In genomic region chr5:87121315-87122170, GRCh38 we compare ENCODE assay signal across 1 cellular context.
TF ChIP-seq lines count a peak whose summit lies in the region.

No MANE protein-coding gene starts in this region.

TF ChIP-seq in SK-N-SH, 30 proteins besides CTCF, POLR2A, EP300 and RAD21 (continued from another document):
- TF ChIP-seq, protein P1, sequence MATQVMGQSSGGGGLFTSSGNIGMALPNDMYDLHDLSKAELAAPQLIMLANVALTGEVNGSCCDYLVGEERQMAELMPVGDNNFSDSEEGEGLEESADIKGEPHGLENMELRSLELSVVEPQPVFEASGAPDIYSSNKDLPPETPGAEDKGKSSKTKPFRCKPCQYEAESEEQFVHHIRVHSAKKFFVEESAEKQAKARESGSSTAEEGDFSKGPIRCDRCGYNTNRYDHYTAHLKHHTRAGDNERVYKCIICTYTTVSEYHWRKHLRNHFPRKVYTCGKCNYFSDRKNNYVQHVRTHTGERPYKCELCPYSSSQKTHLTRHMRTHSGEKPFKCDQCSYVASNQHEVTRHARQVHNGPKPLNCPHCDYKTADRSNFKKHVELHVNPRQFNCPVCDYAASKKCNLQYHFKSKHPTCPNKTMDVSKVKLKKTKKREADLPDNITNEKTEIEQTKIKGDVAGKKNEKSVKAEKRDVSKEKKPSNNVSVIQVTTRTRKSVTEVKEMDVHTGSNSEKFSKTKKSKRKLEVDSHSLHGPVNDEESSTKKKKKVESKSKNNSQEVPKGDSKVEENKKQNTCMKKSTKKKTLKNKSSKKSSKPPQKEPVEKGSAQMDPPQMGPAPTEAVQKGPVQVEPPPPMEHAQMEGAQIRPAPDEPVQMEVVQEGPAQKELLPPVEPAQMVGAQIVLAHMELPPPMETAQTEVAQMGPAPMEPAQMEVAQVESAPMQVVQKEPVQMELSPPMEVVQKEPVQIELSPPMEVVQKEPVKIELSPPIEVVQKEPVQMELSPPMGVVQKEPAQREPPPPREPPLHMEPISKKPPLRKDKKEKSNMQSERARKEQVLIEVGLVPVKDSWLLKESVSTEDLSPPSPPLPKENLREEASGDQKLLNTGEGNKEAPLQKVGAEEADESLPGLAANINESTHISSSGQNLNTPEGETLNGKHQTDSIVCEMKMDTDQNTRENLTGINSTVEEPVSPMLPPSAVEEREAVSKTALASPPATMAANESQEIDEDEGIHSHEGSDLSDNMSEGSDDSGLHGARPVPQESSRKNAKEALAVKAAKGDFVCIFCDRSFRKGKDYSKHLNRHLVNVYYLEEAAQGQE (IDR thresholded peaks at IDR 0.05; ENCODE audit: low read depth, low read length), result no peak
- TF ChIP-seq RFX5 (IDR thresholded peaks at IDR 0.05; ENCODE audit: low read length), result no peak
- peak; percentile 80 for TF ChIP-seq TCF12 (IDR thresholded peaks at IDR 0.05)
- TF ChIP-seq MEF2A (IDR thresholded peaks at IDR 0.05; ENCODE audit: borderline replicate concordance, low read depth), result peak; percentile 71; the same call in 1 of the 2 replicates
- peak; percentile 79; the same call in 1 of the 2 replicates for TF ChIP-seq TEAD4 (IDR thresholded peaks at IDR 0.05; ENCODE audit: borderline replicate concordance, insufficient read depth)
